ENCODE assay signal across 11 cellular contexts in the genomic region with DNA sequence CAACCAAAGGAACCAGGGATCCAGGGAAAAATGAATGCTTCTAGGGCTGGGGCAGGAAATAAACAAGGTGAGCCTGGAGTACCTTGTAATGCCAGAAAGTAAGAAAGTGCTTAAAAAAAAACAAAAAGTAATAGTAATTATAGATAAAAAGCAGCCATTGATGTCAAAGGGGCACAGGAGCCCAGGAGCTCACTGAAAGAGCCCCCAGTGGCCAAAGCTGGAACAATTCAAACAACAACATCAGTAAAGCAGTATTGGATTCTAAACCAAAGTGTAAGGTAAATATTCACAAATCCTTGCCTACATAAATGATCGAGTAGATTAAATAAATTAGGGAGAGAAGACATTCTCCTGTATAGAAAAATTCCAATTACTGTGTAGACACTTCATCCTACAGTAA.
DNase-seq lines count a peak whose midpoint lies in the region; ATAC-seq and TF ChIP-seq lines count a peak whose summit lies in the region.
"Had no signal": no experiment of that assay in that cellular context is flagged by ENCODE, and none has a peak within 500 bp of the region (broad histone marks: within the 10 kb centered on the region; RNA-seq: fewer than 3 reads in every experiment).

No MANE protein-coding gene starts in this region.

- TF ChIP-seq POLR2A in HCT116 (IDR thresholded peaks at IDR 0.05; ENCODE audit: borderline replicate concordance, extremely low read depth, insufficient read depth, insufficient read length) (no peak), gastrocnemius medialis (IDR thresholded peaks at IDR 0.05) (no peak)

- no TSS peak for BruUV-seq in HCT116 (replicated peaks; lab: Mats Ljungman, UMichigan)

- H3K9ac ChIP-seq in HCT116 (ENCODE audit: low read length) (no peak overlapping the region), adipocyte (ENCODE audit: low read length) (no peak overlapping the region)

- no peaks in the 10 kb centered on the region for H3K4me1 ChIP-seq in HCT116 (ENCODE audit: control insufficient read depth in 1 of 2, insufficient read depth in 2 of 2, low read length in 2 of 2)
- H3K4me1 ChIP-seq in adipocyte (ENCODE audit: control insufficient read depth, insufficient read depth, low read length), result no peaks in the 10 kb centered on the region
- no peaks in the 10 kb centered on the region for H3K4me1 ChIP-seq in psoas muscle
- no peaks in the 10 kb centered on the region for H3K4me1 ChIP-seq in gastrocnemius medialis

- DNase-seq in COLO668 (lab: John Stamatoyannopoulos, UW; ENCODE audit: unreplicated experiment) (peak; percentile 18), HCT116 (ENCODE audit: low read depth, low spot score) (peak; percentile 8), adipocyte (ENCODE audit: low read depth) (peak; percentile 17), kidney epithelial cell (ENCODE audit: low read depth) (no peak), caudate nucleus (lab: John Stamatoyannopoulos, UW) (no peak), psoas muscle (no peak), gastrocnemius medialis (no peak), kidney tubule cell (ENCODE audit: low spot score) (no peak)
- DNase-seq: activated CD8-positive, alpha-beta memory T cell treated with anti-CD3 and anti-CD28 coated beads, Interleukin-2, amount 50 U/mL, for 48 hours; kidney glomerular epithelial cell; NCI-H526 treated with DMSO at 0.1 percent for 48 hours had no signal

- TF ChIP-seq CTCF in HCT116 (IDR thresholded peaks at IDR 0.05 in 2 of 3, conservative IDR thresholded peaks at IDR 0.05 in 1 of 3; ENCODE audit: borderline replicate concordance in 1 of 3, insufficient read depth in 1 of 3, low read depth in 2 of 3, low read length in 2 of 3) (peak in 2 of 3 experiments; percentile 55 to 57; a peak in 4 of 6 replicates), kidney epithelial cell (IDR thresholded peaks at IDR 0.05; ENCODE audit: insufficient read depth, low read length, poor library complexity, severe bottlenecking) (peak; percentile 29), psoas muscle (IDR thresholded peaks at IDR 0.05) (no peak), gastrocnemius medialis (IDR thresholded peaks at IDR 0.05 in 4 of 5, conservative IDR thresholded peaks at IDR 0.05 in 1 of 5) (no peak)

- no peaks in the 10 kb centered on the region for H3K27me3 ChIP-seq in HCT116 (ENCODE audit: insufficient read depth, low read length)
- H3K27me3 ChIP-seq in adipocyte (replicated peaks; ENCODE audit: control insufficient read depth, insufficient read depth, low read length), result peaks cover 3% of the 10 kb centered on the region
- no peaks in the 10 kb centered on the region for H3K27me3 ChIP-seq in kidney epithelial cell (ENCODE audit: control insufficient read depth, insufficient read depth, low read length)
- H3K27me3 ChIP-seq in psoas muscle (ENCODE audit: insufficient read depth in 3 of 3, low read length in 2 of 3), result no peaks in the 10 kb centered on the region
- no peaks in the 10 kb centered on the region for H3K27me3 ChIP-seq in gastrocnemius medialis

- no peak for TF ChIP-seq RAD21 in HCT116 (IDR thresholded peaks at IDR 0.05; ENCODE audit: low read depth)

- peak; percentile 76; the same call in 1 of the 2 replicates for ATAC-seq in HCT116
- no peak for ATAC-seq in psoas muscle
- no peak for ATAC-seq in gastrocnemius medialis

- H3K36me3 ChIP-seq in HCT116 (ENCODE audit: control insufficient read depth in 1 of 2, insufficient read depth in 2 of 2, low read length in 2 of 2) (no peaks in the 10 kb centered on the region), adipocyte (ENCODE audit: control insufficient read depth, insufficient read depth, low read length, severe bottlenecking) (no peaks in the 10 kb centered on the region), kidney epithelial cell (ENCODE audit: control insufficient read depth, insufficient read depth, low read length) (no peaks in the 10 kb centered on the region), psoas muscle (ENCODE audit: insufficient read depth in 1 of 2, low read depth in 1 of 2) (no peaks in the 10 kb centered on the region), gastrocnemius medialis (no peaks in the 10 kb centered on the region)

- H3K79me2 ChIP-seq in HCT116 (ENCODE audit: insufficient read depth, low read length), result no peaks in the 10 kb centered on the region

- intact Hi-C loops in HCT116 (cut with micrococcal nuclease) (no loop called here), psoas muscle (cut with DNase I) (no loop called here), gastrocnemius medialis (cut with DNase I; ENCODE audit: low total_unique reads) (no loop called here)

- no peaks in the 10 kb centered on the region for H3K9me2 ChIP-seq in HCT116 (ENCODE audit: insufficient read depth)

- no peaks in the 10 kb centered on the region for H4K20me1 ChIP-seq in HCT116 (ENCODE audit: insufficient read depth)

- POLR2A ChIA-PET in HCT116 (lab: Charles Lee), result no interaction called here

- no peak overlapping the region for H3K27ac ChIP-seq in HCT116 (ENCODE audit: low read depth, low read length)
- no peak overlapping the region for H3K27ac ChIP-seq in caudate nucleus (ENCODE audit: low read depth, low read length)
- no peak overlapping the region for H3K27ac ChIP-seq in psoas muscle
- no peak overlapping the region for H3K27ac ChIP-seq in gastrocnemius medialis

- no peak overlapping the region for H3K4me2 ChIP-seq in HCT116 (ENCODE audit: low read length)

- RAD21 ChIA-PET in HCT116 (lab: Charles Lee; ENCODE audit: low non-redundant PET in 1 of 2, low total read pairs in 2 of 2, uncharacterized antibody in 2 of 2, unreplicated experiment in 2 of 2), result no interaction called here

- H3K4me3 ChIP-seq in HCT116 (replicated peaks in 1 of 2; ENCODE audit: low read depth in 1 of 2, low read length in 2 of 2) (no peak overlapping the region), adipocyte (ENCODE audit: low read length) (no peak overlapping the region), kidney epithelial cell (ENCODE audit: low read depth, low read length) (no peak overlapping the region), psoas muscle (no peak overlapping the region), gastrocnemius medialis (no peak overlapping the region)

- CTCF ChIA-PET in HCT116 (lab: Charles Lee), result interaction anchor here (1.5 kb wide), 1 partner anchor 9 kb away, joined by 5 read pairs; no protein-coding TSS in a partner anchor

- no peaks in the 10 kb centered on the region; a peak in 1 of 4 replicates for H3K9me3 ChIP-seq in HCT116 (ENCODE audit: control insufficient read depth in 1 of 2, insufficient read depth in 1 of 2, low read depth in 1 of 2, low read length in 2 of 2)
- H3K9me3 ChIP-seq in adipocyte (ENCODE audit: control insufficient read depth, low read length), result peaks cover 9% of the 10 kb centered on the region
- no peaks in the 10 kb centered on the region for H3K9me3 ChIP-seq in psoas muscle
- no peaks in the 10 kb centered on the region for H3K9me3 ChIP-seq in gastrocnemius medialis

- H2AFZ ChIP-seq in HCT116 (ENCODE audit: low read depth, low read length, poor library complexity, severe bottlenecking), result no peak overlapping the region

- in situ Hi-C loops in gastrocnemius medialis (cut with MboI; ENCODE audit: low sequenced_read_pairs in 4 of 4), result no loop called here

- WGBS in psoas muscle, 3 donors, result 62 to 83% (median 79%) methylated on average over 1 of the region's 1 CpG

TF ChIP-seq in HCT116, 20 proteins besides CTCF, POLR2A, EP300 and RAD21 (continues in another document):
- no peak for TF ChIP-seq YY1 (IDR thresholded peaks at IDR 0.05; ENCODE audit: extremely low read depth, insufficient replicate concordance, low read depth, low read length)
- no peak for TF ChIP-seq ZFX (IDR thresholded peaks at IDR 0.05)
- no peak for TF ChIP-seq JUND (IDR thresholded peaks at IDR 0.05)
- TF ChIP-seq ATF3 (IDR thresholded peaks at IDR 0.05), result no peak
- no peak for TF ChIP-seq CEBPB (IDR thresholded peaks at IDR 0.05; ENCODE audit: low read depth)
- no peak for TF ChIP-seq CBX3 (IDR thresholded peaks at IDR 0.05; ENCODE audit: low read depth)
- no peak for TF ChIP-seq ZNF274 (IDR thresholded peaks at IDR 0.05; ENCODE audit: low read depth, low read length)
- TF ChIP-seq EGR1 (IDR thresholded peaks at IDR 0.05; ENCODE audit: low read depth), result no peak
- TF ChIP-seq MAX (IDR thresholded peaks at IDR 0.05), result no peak
- TF ChIP-seq TCF7L2 (IDR thresholded peaks at IDR 0.05; ENCODE audit: borderline replicate concordance, extremely low read depth, insufficient read depth, insufficient read length), result no peak
- no peak for TF ChIP-seq EZH2 (IDR thresholded peaks at IDR 0.05)
- TF ChIP-seq SIN3A (IDR thresholded peaks at IDR 0.05; ENCODE audit: low read depth), result no peak
- TF ChIP-seq SP1 (IDR thresholded peaks at IDR 0.05; ENCODE audit: low read depth), result no peak
- no peak for TF ChIP-seq FOSL1 (IDR thresholded peaks at IDR 0.05; ENCODE audit: low read depth)
- no peak for TF ChIP-seq POLR2AphosphoS5 (IDR thresholded peaks at IDR 0.05; ENCODE audit: low read depth, low read length)
- TF ChIP-seq EZH2phosphoT487 (IDR thresholded peaks at IDR 0.05; ENCODE audit: borderline replicate concordance), result no peak

Comparison
In these comparisons a context has a peak if more than half of its experiments do, and no peak if none do; other contexts are left out.
1. DNase-seq: peak in COLO668 (single experiment), HCT116 (single experiment) and adipocyte (single experiment); none in kidney epithelial cell (single experiment), caudate nucleus (0 of 61), psoas muscle (0 of 2), gastrocnemius medialis (0 of 2) and kidney tubule cell (single experiment).
2. CTCF ChIP-seq: peak in HCT116 (2 of 3) and kidney epithelial cell (single experiment); none in psoas muscle (single experiment) and gastrocnemius medialis (0 of 5).